8 cellular contexts compared by ENCODE assay signal in genomic region chr12:40225984-40226602, GRCh38. TPM values are rescaled to one million over a fixed set of nuclear protein-coding genes. Genes with fewer than 3 reads are reported as not detected.
DNase-seq lines count a peak whose midpoint lies in the region; ATAC-seq and TF ChIP-seq lines count a peak whose summit lies in the region.

No MANE protein-coding gene starts in this region.

- DNase-seq in SIG-M5 (lab: John Stamatoyannopoulos, UW) (peak; percentile 62), smooth muscle cell (lab: John Stamatoyannopoulos, UW; ENCODE audit: unreplicated experiment) (no peak), posterior cingulate gyrus (no peak), immature natural killer cell (no peak)
- no peak for DNase-seq in activated naive CD4-positive, alpha-beta T cell treated with anti-CD3 and anti-CD28 coated beads, Interleukin-2, amount 50 U/mL, for 72 hours (ENCODE audit: low spot score in 2 of 2)

- no peaks in the 10 kb centered on the region for H3K4me1 ChIP-seq in smooth muscle cell (ENCODE audit: low read depth)

- no peaks in the 10 kb centered on the region for H4K20me1 ChIP-seq in smooth muscle cell (ENCODE audit: low read depth)

- H3K36me3 Mint-ChIP-seq in nephron (ENCODE audit: low read depth) (peaks cover 4% of the 10 kb centered on the region), immature natural killer cell (peaks cover 0 to 4% (median 0%) of the 10 kb centered on the region in 3 donors)
- peaks cover 0 to 13% of the 10 kb centered on the region in 2 donors for H3K36me3 Mint-ChIP-seq in activated naive CD4-positive, alpha-beta T cell treated with anti-CD3 and anti-CD28 coated beads, Interleukin-2, amount 50 U/mL, for 72 hours

- H3K9me3 ChIP-seq in smooth muscle cell (replicated peaks; ENCODE audit: low read depth) = no peaks in the 10 kb centered on the region

- no peaks in the 10 kb centered on the region for H3F3A ChIP-seq in smooth muscle cell (ENCODE audit: low read depth)

- H3K79me2 ChIP-seq in smooth muscle cell (ENCODE audit: low read depth) = no peaks in the 10 kb centered on the region

- no peak overlapping the region for H3K9ac ChIP-seq in smooth muscle cell (ENCODE audit: low read depth)

- H3K27ac Mint-ChIP-seq in nephron (peak overlapping the region; percentile 95 to 97 (median 95)), immature natural killer cell (no peak overlapping the region)
- H3K27ac Mint-ChIP-seq in activated naive CD4-positive, alpha-beta T cell treated with anti-CD3 and anti-CD28 coated beads, Interleukin-2, amount 50 U/mL, for 72 hours = no peak overlapping the region

- H3K36me3 ChIP-seq in smooth muscle cell (ENCODE audit: low read depth) = no peaks in the 10 kb centered on the region

- no peak overlapping the region for H3K4me2 ChIP-seq in smooth muscle cell

- H3K4me3 Mint-ChIP-seq in nephron (peak overlapping the region; percentile 80 to 92 (median 92)), immature natural killer cell (peak overlapping the region in 2 of 5 donors; percentile 64 to 79)

- peak; percentile 55 for ATAC-seq in GM18867 (IDR thresholded peaks at IDR 0.05; ENCODE audit: unreplicated experiment)
- peak; percentile 48 for ATAC-seq in HG02840 (IDR thresholded peaks at IDR 0.05; ENCODE audit: low FRiP score, unreplicated experiment)
- ATAC-seq in activated naive CD4-positive, alpha-beta T cell treated with anti-CD3 and anti-CD28 coated beads, Interleukin-2, amount 50 U/mL, for 72 hours = no peak

- peaks cover 3% of the 10 kb centered on the region for H3K27me3 Mint-ChIP-seq in nephron (ENCODE audit: low read depth)
- peaks cover 0 to 13% (median 4%) of the 10 kb centered on the region in 3 donors for H3K27me3 Mint-ChIP-seq in immature natural killer cell (ENCODE audit: low read depth in 3 of 3)

- TF ChIP-seq CTCF in nephron (IDR thresholded peaks at IDR 0.05; ENCODE audit: unreplicated experiment in 3 of 3) = no peak
- TF ChIP-seq CTCF in smooth muscle cell (IDR thresholded peaks at IDR 0.05; ENCODE audit: borderline replicate concordance, insufficient read depth, poor library complexity, severe bottlenecking) = no peak

- intact Hi-C loops in posterior cingulate gyrus (cut with DNase I) = no loop called here

- peaks cover 2% of the 10 kb centered on the region for H3K9me3 Mint-ChIP-seq in nephron
- no peaks in the 10 kb centered on the region for H3K9me3 Mint-ChIP-seq in activated naive CD4-positive, alpha-beta T cell treated with anti-CD3 and anti-CD28 coated beads, Interleukin-2, amount 50 U/mL, for 72 hours
- peaks cover 0 to 10% (median 3%) of the 10 kb centered on the region in 6 donors for H3K9me3 Mint-ChIP-seq in immature natural killer cell

- no peak overlapping the region for H3K27ac ChIP-seq in smooth muscle cell (ENCODE audit: low read depth)

- H3K4me1 Mint-ChIP-seq in nephron (peaks cover 18% of the 10 kb centered on the region), immature natural killer cell (peaks cover 8 to 17% of the 10 kb centered on the region in 2 donors)

- WGBS in smooth muscle cell (ENCODE audit: low lambda C conversion rate) = 62% methylated on average over 1 of the region's 1 CpG

- no peak overlapping the region for H2AFZ ChIP-seq in smooth muscle cell (ENCODE audit: low read depth)

- H3K4me3 ChIP-seq in smooth muscle cell = no peak overlapping the region

- H3K27me3 ChIP-seq in smooth muscle cell (ENCODE audit: low read depth) = peaks cover 30% of the 10 kb centered on the region

RNA-seq across cellular contexts. Expression of gene LRRK2, which starts 1.3 kb away (rescaled TPM):
- 0.27 TPM in 1 of 2 replicates, not detected in the other for total RNA-seq in smooth muscle cell
- polyA plus RNA-seq in smooth muscle cell (not detected in 2 replicates), immature natural killer cell (under 1 TPM; 0.09 to 0.18 (median 0.17) TPM)
- total RNA-seq in activated naive CD4-positive, alpha-beta T cell treated with anti-CD3 and anti-CD28 coated beads, Interleukin-2, amount 50 U/mL, for 72 hours = not detected

Comparison
In these comparisons a context has a peak if more than half of its experiments do, and no peak if none do; other contexts are left out.
1. ATAC-seq: peak in GM18867 (single experiment) and HG02840 (single experiment); none in activated naive CD4-positive, alpha-beta T cell treated with anti-CD3 and anti-CD28 coated beads, Interleukin-2, amount 50 U/mL, for 72 hours (0 of 2).
2. H3K27ac Mint-ChIP-seq: peak in nephron (3 of 3); none in activated naive CD4-positive, alpha-beta T cell treated with anti-CD3 and anti-CD28 coated beads, Interleukin-2, amount 50 U/mL, for 72 hours (0 of 2) and immature natural killer cell (0 of 6).